In genomic region chr17:83071966-83072562, GRCh38 we compare ENCODE assay signal across 14 cellular contexts. TPM values are rescaled to one million over a fixed set of nuclear protein-coding genes. Genes with fewer than 3 reads are reported as not detected.
DNase-seq lines count a peak whose midpoint lies in the region; ATAC-seq and TF ChIP-seq lines count a peak whose summit lies in the region.
"Had no signal": no experiment of that assay in that cellular context is flagged by ENCODE, and none has a peak within 500 bp of the region (broad histone marks: within the 10 kb centered on the region; RNA-seq: fewer than 3 reads in every experiment).

No MANE protein-coding gene starts in this region.

- no peaks in the 10 kb centered on the region for H4K20me1 ChIP-seq in neural progenitor cell (ENCODE audit: low read depth)

- H3K9ac ChIP-seq in neural progenitor cell, result no peak overlapping the region

- H3K4me3 ChIP-seq in NB4 (ENCODE audit: low read depth, low read length) (no peak overlapping the region), neural progenitor cell (no peak overlapping the region), dorsolateral prefrontal cortex (no peak overlapping the region)
- H3K4me3 ChIP-seq: Peyer's patch, skin epidermis had no signal

- peaks cover 7% of the 10 kb centered on the region for H3F3A ChIP-seq in neural progenitor cell (ENCODE audit: low read depth)

- TF ChIP-seq CTCF in NB4 (IDR thresholded peaks at IDR 0.05; ENCODE audit: low read depth, low read length) (no peak), neural progenitor cell (IDR thresholded peaks at IDR 0.05) (no peak), dorsolateral prefrontal cortex (IDR thresholded peaks at IDR 0.05 in 54 of 56, conservative IDR thresholded peaks at IDR 0.05 in 2 of 56; ENCODE audit: low read depth in 1 of 56, partially characterized antibody in 56 of 56) (no peak)

- H2AFZ ChIP-seq in neural progenitor cell (replicated peaks), result no peak overlapping the region

- H3K27me3 ChIP-seq in neural progenitor cell, result peaks cover 14% of the 10 kb centered on the region
- H3K27me3 ChIP-seq in dorsolateral prefrontal cortex, result no peaks in the 10 kb centered on the region
- H3K27me3 ChIP-seq: Peyer's patch had no signal

- ATAC-seq in activated T-cell treated with anti-CD3 and anti-CD28 coated beads, Interleukin-2, amount 50 U/mL, for 72 hours (replicated peaks in 1 of 2), result peak; percentile 46
- peak; percentile 67 for ATAC-seq in activated CD8-positive, alpha-beta T cell treated with anti-CD3 and anti-CD28 coated beads, Interleukin-2, amount 10 ng/mL, durations not matched to agents 7 days and 5 days

- H3K36me3 Mint-ChIP-seq in activated T-cell treated with anti-CD3 and anti-CD28 coated beads, Interleukin-2, amount 50 U/mL, for 72 hours (ENCODE audit: insufficient read depth in 2 of 2), result no peaks in the 10 kb centered on the region
- no peaks in the 10 kb centered on the region for H3K36me3 Mint-ChIP-seq in activated CD8-positive, alpha-beta T cell treated with anti-CD3 and anti-CD28 coated beads, Interleukin-2, amount 10 ng/mL, durations not matched to agents 7 days and 5 days (ENCODE audit: low read depth)
- no peaks in the 10 kb centered on the region for H3K36me3 Mint-ChIP-seq in neural progenitor cell

- intact Hi-C loops in dorsolateral prefrontal cortex (cut with DNase I), result no loop called here

- H3K27ac ChIP-seq in neural progenitor cell, result no peak overlapping the region
- H3K27ac ChIP-seq in caudate nucleus (ENCODE audit: low read depth, low read length), result no peak overlapping the region
- no peak overlapping the region for H3K27ac ChIP-seq in dorsolateral prefrontal cortex

- no peak for TF ChIP-seq POLR2A in NB4 (IDR thresholded peaks at IDR 0.05; ENCODE audit: extremely low read depth, insufficient read length)

- H3K27me3 Mint-ChIP-seq in activated T-cell treated with anti-CD3 and anti-CD28 coated beads, Interleukin-2, amount 50 U/mL, for 72 hours (ENCODE audit: low read depth), result peaks cover 3% of the 10 kb centered on the region
- peaks cover 6% of the 10 kb centered on the region for H3K27me3 Mint-ChIP-seq in activated CD8-positive, alpha-beta T cell treated with anti-CD3 and anti-CD28 coated beads, Interleukin-2, amount 10 ng/mL, durations not matched to agents 7 days and 5 days (ENCODE audit: low read depth)
- peaks cover 23% of the 10 kb centered on the region for H3K27me3 Mint-ChIP-seq in neural progenitor cell (ENCODE audit: insufficient read depth, low read depth)

- H3K4me3 Mint-ChIP-seq in activated T-cell treated with anti-CD3 and anti-CD28 coated beads, Interleukin-2, amount 50 U/mL, for 72 hours, result peak overlapping the region; percentile 48 to 68
- H3K4me3 Mint-ChIP-seq in activated CD8-positive, alpha-beta T cell treated with anti-CD3 and anti-CD28 coated beads, Interleukin-2, amount 10 ng/mL, durations not matched to agents 7 days and 5 days, result no peak overlapping the region
- H3K4me3 Mint-ChIP-seq in neural progenitor cell, result no peak overlapping the region
- H3K4me3 Mint-ChIP-seq: activated CD4-positive, alpha-beta memory T cell treated with anti-CD3 and anti-CD28 coated beads, Interleukin-2, amount 10 ng/mL, durations not matched to agents 7 days and 5 days; stimulated activated naive CD8-positive, alpha-beta T cell treated with anti-CD3 and anti-CD28 coated beads, Interleukin-15, Interleukin-2, amounts not matched to agents 100 ng/mL and 50 ng/mL, for 24 hours had no signal

- H3K4me2 ChIP-seq in neural progenitor cell, result no peak overlapping the region

- H3K9me3 Mint-ChIP-seq in activated T-cell treated with anti-CD3 and anti-CD28 coated beads, Interleukin-2, amount 50 U/mL, for 72 hours, result no peaks in the 10 kb centered on the region
- no peaks in the 10 kb centered on the region for H3K9me3 Mint-ChIP-seq in activated CD8-positive, alpha-beta T cell treated with anti-CD3 and anti-CD28 coated beads, Interleukin-2, amount 10 ng/mL, durations not matched to agents 7 days and 5 days (ENCODE audit: insufficient read depth)
- H3K9me3 Mint-ChIP-seq in neural progenitor cell, result no peaks in the 10 kb centered on the region
- H3K9me3 Mint-ChIP-seq: activated CD4-positive, alpha-beta memory T cell treated with anti-CD3 and anti-CD28 coated beads, Interleukin-2, amount 10 ng/mL, durations not matched to agents 7 days and 5 days; stimulated activated naive CD8-positive, alpha-beta T cell treated with anti-CD3 and anti-CD28 coated beads, Interleukin-15, Interleukin-2, amounts not matched to agents 100 ng/mL and 50 ng/mL, for 24 hours had no signal

- DNase-seq in activated T-cell treated with anti-CD3 and anti-CD28 coated beads, Interleukin-2, amount 50 U/mL, for 72 hours, result no peak
- DNase-seq in activated T-cell treated with anti-CD3 and anti-CD28 coated beads, Interleukin-2, amount 50 U/mL, for 48 hours, result no peak
- DNase-seq in NB4 (ENCODE audit: low read depth) (peak; percentile 85), neural progenitor cell (ENCODE audit: low spot score) (no peak), caudate nucleus (lab: John Stamatoyannopoulos, UW) (no peak), inferior parietal cortex (ENCODE audit: extremely low spot score) (no peak), dorsolateral prefrontal cortex (no peak)
- DNase-seq in activated CD8-positive, alpha-beta T cell treated with anti-CD3 and anti-CD28 coated beads, Interleukin-2, amount 10 ng/mL, durations not matched to agents 7 days and 5 days, result no peak
- DNase-seq: activated CD4-positive, alpha-beta memory T cell treated with anti-CD3 and anti-CD28 coated beads, Interleukin-2, amount 10 ng/mL, durations not matched to agents 7 days and 5 days; DMS153; NCI-H510A; Peyer's patch had no signal

- H3K27ac Mint-ChIP-seq in activated T-cell treated with anti-CD3 and anti-CD28 coated beads, Interleukin-2, amount 50 U/mL, for 72 hours, result peak overlapping the region; percentile 65
- no peak overlapping the region for H3K27ac Mint-ChIP-seq in activated CD8-positive, alpha-beta T cell treated with anti-CD3 and anti-CD28 coated beads, Interleukin-2, amount 10 ng/mL, durations not matched to agents 7 days and 5 days
- peak overlapping the region; percentile 86 for H3K27ac Mint-ChIP-seq in neural progenitor cell
- H3K27ac Mint-ChIP-seq: activated CD4-positive, alpha-beta memory T cell treated with anti-CD3 and anti-CD28 coated beads, Interleukin-2, amount 10 ng/mL, durations not matched to agents 7 days and 5 days had no signal

- no peaks in the 10 kb centered on the region for H3K36me3 ChIP-seq in neural progenitor cell
- H3K36me3 ChIP-seq: Peyer's patch had no signal

- H3K4me1 ChIP-seq in neural progenitor cell, result no peaks in the 10 kb centered on the region

- no peaks in the 10 kb centered on the region for H3K9me3 ChIP-seq in neural progenitor cell (ENCODE audit: low read depth)
- H3K9me3 ChIP-seq: Peyer's patch had no signal

- H3K79me2 ChIP-seq in neural progenitor cell (ENCODE audit: low read depth), result no peaks in the 10 kb centered on the region

- POLR2A ChIA-PET in activated CD8-positive, alpha-beta T cell treated with anti-CD3 and anti-CD28 coated beads, Interleukin-2, amount 10 ng/mL, durations not matched to agents 7 days and 5 days (lab: Charles Lee), result no interaction called here

- CTCF ChIA-PET in activated CD8-positive, alpha-beta T cell treated with anti-CD3 and anti-CD28 coated beads, Interleukin-2, amount 10 ng/mL, durations not matched to agents 7 days and 5 days (lab: Charles Lee), result no interaction called here

- H3K4me1 Mint-ChIP-seq in activated T-cell treated with anti-CD3 and anti-CD28 coated beads, Interleukin-2, amount 50 U/mL, for 72 hours (ENCODE audit: low read depth), result peaks cover 28% of the 10 kb centered on the region
- H3K4me1 Mint-ChIP-seq in activated CD8-positive, alpha-beta T cell treated with anti-CD3 and anti-CD28 coated beads, Interleukin-2, amount 10 ng/mL, durations not matched to agents 7 days and 5 days (ENCODE audit: low read depth), result peaks cover 38% of the 10 kb centered on the region
- peaks cover 29% of the 10 kb centered on the region for H3K4me1 Mint-ChIP-seq in neural progenitor cell

RNA-seq across cellular contexts. Expression of gene METRNL, which starts 7.3 kb away (rescaled TPM):
- 100 to 1,000 TPM; 137 to 198 TPM for total RNA-seq in activated T-cell treated with anti-CD3 and anti-CD28 coated beads, Interleukin-2, amount 50 U/mL, for 72 hours
- total RNA-seq in activated CD8-positive, alpha-beta T cell treated with anti-CD3 and anti-CD28 coated beads, Interleukin-2, amount 10 ng/mL, durations not matched to agents 7 days and 5 days, result 1 to 10 TPM; 3.0 to 4.8 TPM
- total RNA-seq in neural progenitor cell (ENCODE audit: low replicate concordance) (3.6 and 12.9 TPM in 2 replicates), dorsolateral prefrontal cortex (10 to 100 TPM in 102 of 120 experiments, 1 to 10 TPM in 18; 3.8 to 30.0 (median 13.7) TPM)

Comparison
In these comparisons a context has a peak if more than half of its experiments do, and no peak if none do; other contexts are left out.
1. H3K4me3 Mint-ChIP-seq: peak in activated T-cell treated with anti-CD3 and anti-CD28 coated beads, Interleukin-2, amount 50 U/mL, for 72 hours (2 of 2); none in activated CD8-positive, alpha-beta T cell treated with anti-CD3 and anti-CD28 coated beads, Interleukin-2, amount 10 ng/mL, durations not matched to agents 7 days and 5 days (single experiment) and neural progenitor cell (single experiment).